ENCODE assay signal across 7 cellular contexts in genomic region chr14:51507556-51508511, GRCh38.
DNase-seq lines count a peak whose midpoint lies in the region; ATAC-seq, FAIRE-seq and TF ChIP-seq lines count a peak whose summit lies in the region.

No MANE protein-coding gene starts in this region.

- TF ChIP-seq CTCF in bronchial epithelial cell (IDR thresholded peaks at IDR 0.05; ENCODE audit: insufficient read depth, low read length, severe bottlenecking) (no peak), upper lobe of left lung (IDR thresholded peaks at IDR 0.05) (no peak), GM10248 (IDR thresholded peaks at IDR 0.05; ENCODE audit: control extremely low read depth, extremely low read depth, low read depth, missing control alignments) (no peak)

- POLR2A ChIA-PET in GM10248 (lab: Yijun Ruan, JAX), result no interaction called here

- no peak for TF ChIP-seq EP300 in upper lobe of left lung (IDR thresholded peaks at IDR 0.05)

- H3K4me1 ChIP-seq in upper lobe of left lung, result peaks cover 0 to 5% (median 0%) of the 10 kb centered on the region in 4 donors

- DNase-seq in NCI-H1436 (lab: John Stamatoyannopoulos, UW), result peak; percentile 84
- DNase-seq in bronchial epithelial cell (ENCODE audit: low read depth), result peak; percentile 40
- DNase-seq in lung microvascular endothelial cell (ENCODE audit: low read depth in 2 of 2), result peak; percentile 32 to 35
- DNase-seq in upper lobe of left lung, result peak in 1 of 2 donors; percentile 56
- no peak for DNase-seq in NCI-H146 (lab: John Stamatoyannopoulos, UW)
- DNase-seq in stimulated activated naive CD4-positive, alpha-beta T cell treated with Interleukin-2 at 50 U/mL for 16 hours (lab: John Stamatoyannopoulos, UW), result no peak
- no peak for DNase-seq in GM10248 (ENCODE audit: extremely low spot score)

- H3K27ac ChIP-seq in upper lobe of left lung, result peak overlapping the region in 3 of 4 donors; percentile 27 to 55 (median 51)

- no peaks in the 10 kb centered on the region for H3K9me3 ChIP-seq in upper lobe of left lung

- no peaks in the 10 kb centered on the region for H3K27me3 ChIP-seq in bronchial epithelial cell (ENCODE audit: control insufficient read depth, insufficient read depth, low read length)
- H3K27me3 ChIP-seq in upper lobe of left lung, result no peaks in the 10 kb centered on the region

- CTCF ChIA-PET in GM10248 (lab: Yijun Ruan, JAX), result interaction anchor here (1.4 to 1.8 kb wide), 2 partner anchors 13 to 45 kb away, joined by 3 to 9 read pairs; no protein-coding TSS in a partner anchor

- no peak for TF ChIP-seq POLR2A in upper lobe of left lung (IDR thresholded peaks at IDR 0.05)

- H3K36me3 ChIP-seq in bronchial epithelial cell (ENCODE audit: control insufficient read depth, insufficient read depth, low read length) (peaks cover 7% of the 10 kb centered on the region), upper lobe of left lung (no peaks in the 10 kb centered on the region)

- peak; percentile 36 to 43 for ATAC-seq in upper lobe of left lung (ENCODE audit: low FRiP score in 2 of 2)

- WGBS in upper lobe of left lung, 2 donors, result 20 to 34% methylated on average over 13 to 15 of the region's 15 CpGs

- FAIRE-seq in bronchial epithelial cell (lab: Jason Lieb, UNC), result no peak

- H3K4me3 ChIP-seq in bronchial epithelial cell (ENCODE audit: low read depth, low read length) (no peak overlapping the region), upper lobe of left lung (no peak overlapping the region)

Comparison
In these comparisons a context has a peak if more than half of its experiments do, and no peak if none do; other contexts are left out.
1. DNase-seq: peak in NCI-H1436 (single experiment), bronchial epithelial cell (single experiment) and lung microvascular endothelial cell (2 of 2); none in NCI-H146 (single experiment), stimulated activated naive CD4-positive, alpha-beta T cell treated with Interleukin-2 at 50 U/mL for 16 hours (single experiment) and GM10248 (single experiment).